ENCODE assay signal across 18 cellular contexts in genomic region chr16:66687906-66688625, GRCh38.
"Had no signal": no experiment of that assay in that cellular context is flagged by ENCODE, and none has a peak within 500 bp of the region (broad histone marks: within the 10 kb centered on the region; RNA-seq: fewer than 3 reads in every experiment).

No MANE protein-coding gene starts in this region.

- H3K36me3 ChIP-seq: gastrocnemius medialis, thyroid gland, uterus had no signal

- ATAC-seq: activated CD8-positive, alpha-beta T cell treated with anti-CD3 and anti-CD28 coated beads, Interleukin-2, amount 10 ng/mL, durations not matched to agents 7 days and 5 days; gastrocnemius medialis had no signal

- DNase-seq: activated CD4-positive, alpha-beta T cell treated with anti-CD3 and anti-CD28 coated beads for 48 hours; activated CD4-positive, CD25-positive, alpha-beta regulatory T cell; activated CD8-positive, alpha-beta T cell treated with anti-CD3 and anti-CD28 coated beads, Interleukin-2, amount 10 ng/mL, durations not matched to agents 7 days and 5 days; activated naive CD4-positive, alpha-beta T cell treated with anti-CD3 and anti-CD28 coated beads for 36 hours; activated T-cell treated with anti-CD3 and anti-CD28 coated beads, Interleukin-2, amount 50 U/mL, for 24 hours; aorta; cortex of kidney; effector CD4-positive, alpha-beta T cell; gastrocnemius medialis; kidney glomerular epithelial cell; stimulated activated CD8-positive, alpha-beta memory T cell treated with anti-CD3 and anti-CD28 coated beads, Interleukin-4, amount 100 ng/mL, for 48 hours; stimulated activated naive CD4-positive, alpha-beta T cell; T-helper 1 cell; T-helper 9 cell; thyroid gland; uterus had no signal

- H3K9me3 ChIP-seq: gastrocnemius medialis, thyroid gland, uterus had no signal

- H3K4me3 ChIP-seq: gastrocnemius medialis, thyroid gland, uterus had no signal

- H3K9me3 Mint-ChIP-seq: activated naive CD4-positive, alpha-beta T cell treated with anti-CD3 and anti-CD28 coated beads for 36 hours; activated T-cell treated with anti-CD3 and anti-CD28 coated beads, Interleukin-2, amount 50 U/mL, for 24 hours; activated T-helper 2 cell treated with anti-CD3 and anti-CD28 coated beads, Interferon-gamma antibody, Interleukin-2, Interleukin-4, amounts not matched to agents 10 μg/mL and 5 μg/mL and 100 μg/mL, durations not matched to agents 14 hours and 24 hours and 36 hours; nephron had no signal

- H3K4me3 Mint-ChIP-seq: activated CD8-positive, alpha-beta T cell treated with anti-CD3 and anti-CD28 coated beads, Interleukin-2, amount 10 ng/mL, durations not matched to agents 7 days and 5 days; activated naive CD4-positive, alpha-beta T cell treated with anti-CD3 and anti-CD28 coated beads for 36 hours; activated T-cell treated with anti-CD3 and anti-CD28 coated beads, Interleukin-2, amount 50 U/mL, for 24 hours; nephron had no signal

- H3K4me1 ChIP-seq: gastrocnemius medialis, uterus had no signal

- H3K27me3 ChIP-seq: gastrocnemius medialis, thyroid gland, uterus had no signal

- H3K27ac ChIP-seq: gastrocnemius medialis, uterus had no signal

- H3K27ac Mint-ChIP-seq: activated CD8-positive, alpha-beta T cell treated with anti-CD3 and anti-CD28 coated beads, Interleukin-2, amount 10 ng/mL, durations not matched to agents 7 days and 5 days; activated naive CD4-positive, alpha-beta T cell treated with anti-CD3 and anti-CD28 coated beads for 36 hours; activated T-cell treated with anti-CD3 and anti-CD28 coated beads, Interleukin-2, amount 50 U/mL, for 24 hours; activated T-helper 2 cell treated with anti-CD3 and anti-CD28 coated beads, Interferon-gamma antibody, Interleukin-2, Interleukin-4, amounts not matched to agents 10 μg/mL and 5 μg/mL and 100 μg/mL, durations not matched to agents 14 hours and 24 hours and 36 hours; nephron had no signal
